ENCODE assay signal across 8 cellular contexts in the genomic region with DNA sequence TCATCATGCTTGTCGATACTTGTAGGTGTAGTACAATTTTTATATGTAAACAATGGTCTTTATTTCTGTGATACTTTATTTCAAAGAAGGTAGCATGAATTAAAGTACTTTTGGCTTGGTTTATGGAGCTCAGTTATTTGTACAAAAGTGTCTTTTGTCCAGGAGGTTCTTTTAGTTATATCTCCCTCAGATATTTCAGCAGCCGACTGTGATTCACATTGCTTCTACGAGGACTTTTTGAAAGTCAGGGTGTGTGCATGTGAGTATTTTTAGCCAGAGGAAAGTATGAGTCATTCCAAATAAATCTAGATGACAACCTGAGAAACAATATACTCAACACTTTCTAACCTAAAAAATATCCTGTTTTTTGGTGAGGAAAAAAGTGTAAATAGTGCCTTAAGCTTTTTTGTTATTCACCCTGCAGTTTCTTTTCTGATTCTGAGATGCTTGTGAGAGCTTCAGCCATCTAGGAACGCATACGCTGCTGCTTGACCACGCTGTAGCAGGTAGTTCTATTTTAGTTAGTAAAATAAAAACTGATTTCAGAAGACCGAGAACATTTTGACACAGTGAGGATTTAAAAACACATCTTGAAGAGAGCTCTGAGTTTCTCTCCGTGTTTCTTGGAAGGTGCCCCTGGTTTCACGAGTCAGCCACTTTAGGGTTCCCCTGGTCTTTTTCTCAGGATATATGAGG.
DNase-seq lines count a peak whose midpoint lies in the region; ATAC-seq and TF ChIP-seq lines count a peak whose summit lies in the region.

No MANE protein-coding gene starts in this region.

- DNase-seq in T1000 (lab: John Stamatoyannopoulos, UW), result peak; percentile 8
- DNase-seq in erythroblast (lab: John Stamatoyannopoulos, UW), result peak; percentile 15 to 58
- DNase-seq in NCI-H2081 (lab: John Stamatoyannopoulos, UW), result no peak
- DNase-seq in globus pallidus (ENCODE audit: low spot score), result no peak

- H3K4me1 ChIP-seq in BLaER1 treated with 17β-estradiol and CSF1 and Interleukin-3, amounts not matched to agents 10 nM and 100 nM, result peaks cover 56 to 94% (median 69%) of the 10 kb centered on the region in 10 experiments

- H3K9me3 Mint-ChIP-seq in nephron, result no peaks in the 10 kb centered on the region

- peaks cover 99 to 100% (median 100%) of the 10 kb centered on the region in 11 experiments; a peak in 21 of 22 replicates for H4K20me1 ChIP-seq in BLaER1 treated with 17β-estradiol and CSF1 and Interleukin-3, amounts not matched to agents 10 nM and 100 nM

- no peak for TF ChIP-seq POLR2A in erythroblast (IDR thresholded peaks at IDR 0.05; ENCODE audit: low read length)

- H3K4me1 Mint-ChIP-seq in nephron, result peaks cover 54% of the 10 kb centered on the region

- H3K4me2 ChIP-seq in BLaER1 treated with 17β-estradiol and CSF1 and Interleukin-3, amounts not matched to agents 10 nM and 100 nM, result peak overlapping the region; percentile 39 to 87 (median 65)

- peak overlapping the region in 1 of 3 experiments; percentile 47 for H3K4me3 Mint-ChIP-seq in nephron

- TF ChIP-seq CTCF in nephron (IDR thresholded peaks at IDR 0.05; ENCODE audit: unreplicated experiment in 3 of 3), result no peak

- ATAC-seq in GM19025 (IDR thresholded peaks at IDR 0.05; ENCODE audit: low read depth, unreplicated experiment) (peak; percentile 59), HG03378 (IDR thresholded peaks at IDR 0.05; ENCODE audit: unreplicated experiment) (peak; percentile 67)

- peak overlapping the region in 8 of 11 experiments; percentile 1 to 63 (median 35); a peak in 13 of 22 replicates for H3K27ac ChIP-seq in BLaER1 treated with 17β-estradiol and CSF1 and Interleukin-3, amounts not matched to agents 10 nM and 100 nM

- peaks cover 19% of the 10 kb centered on the region for H3K36me3 Mint-ChIP-seq in nephron (ENCODE audit: low read depth)

- H3K9ac ChIP-seq in BLaER1 treated with 17β-estradiol and CSF1 and Interleukin-3, amounts not matched to agents 10 nM and 100 nM, result peak overlapping the region in 9 of 11 experiments; percentile 6 to 58 (median 45); a peak in 12 of 22 replicates

- no peaks in the 10 kb centered on the region for H3K9me3 ChIP-seq in BLaER1 treated with 17β-estradiol and CSF1 and Interleukin-3, amounts not matched to agents 10 nM and 100 nM (replicated peaks in 1 of 11)

- H3K27ac Mint-ChIP-seq in nephron, result peak overlapping the region; percentile 79 to 95 (median 87)

- no peaks in the 10 kb centered on the region for H3K27me3 ChIP-seq in BLaER1 treated with 17β-estradiol and CSF1 and Interleukin-3, amounts not matched to agents 10 nM and 100 nM

- peaks cover 22 to 77% (median 57%) of the 10 kb centered on the region in 11 experiments for H3K36me3 ChIP-seq in BLaER1 treated with 17β-estradiol and CSF1 and Interleukin-3, amounts not matched to agents 10 nM and 100 nM

- 0 out of 20 replicates have a peak overlapping the region, but pooled peaks of 1 of the 10 experiments have one; percentile 4 for H3K4me3 ChIP-seq in BLaER1 treated with 17β-estradiol and CSF1 and Interleukin-3, amounts not matched to agents 10 nM and 100 nM

- H3K27me3 Mint-ChIP-seq in nephron (ENCODE audit: low read depth), result peaks cover 3% of the 10 kb centered on the region

Comparison
In these comparisons a context has a peak if more than half of its experiments do, and no peak if none do; other contexts are left out.
1. DNase-seq: peak in T1000 (single experiment) and erythroblast (2 of 2); none in NCI-H2081 (0 of 2) and globus pallidus (single experiment).